In the genomic region with DNA sequence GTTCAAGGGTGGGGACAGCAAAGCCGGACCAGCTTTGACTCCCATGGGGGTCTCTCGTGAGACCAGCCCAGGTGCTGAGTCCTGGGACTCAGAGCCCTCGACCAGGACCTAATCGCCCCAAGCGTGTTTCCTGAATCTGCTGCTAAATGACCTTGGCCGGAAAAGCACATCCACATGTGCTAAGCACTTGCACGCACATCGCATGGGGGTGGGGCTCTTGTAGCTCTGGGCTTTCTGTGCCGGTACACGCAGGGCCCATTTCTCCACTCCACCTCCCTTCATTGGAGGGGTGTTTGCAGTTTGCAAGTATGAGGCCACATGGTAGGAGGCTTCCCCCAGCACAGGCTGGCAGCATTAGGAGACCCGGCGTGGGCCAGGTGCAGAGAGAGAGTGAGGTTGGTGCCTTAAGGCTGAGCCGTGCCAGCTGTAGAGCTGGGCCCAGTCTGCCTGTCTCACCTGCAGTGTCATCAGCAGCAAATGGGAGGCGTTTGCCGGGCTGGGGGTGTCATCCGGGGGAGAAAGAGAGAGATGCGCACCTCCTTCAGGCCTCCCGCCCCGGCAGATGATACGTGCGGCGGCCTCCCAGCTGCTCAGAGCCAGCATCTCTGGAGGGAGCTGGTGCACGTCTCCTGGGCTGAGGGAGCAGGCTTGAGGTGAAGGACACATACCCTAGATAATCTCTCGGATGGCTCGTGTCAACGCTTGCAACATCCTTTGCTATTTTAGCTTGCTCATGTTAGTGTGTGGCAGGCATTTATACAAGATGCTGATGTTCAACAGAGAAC, we compare ENCODE assay signal across 8 cellular contexts. TPM values are rescaled to one million over a fixed set of nuclear protein-coding genes. Genes with fewer than 3 reads are reported as not detected.
DNase-seq lines count a peak whose midpoint lies in the region; ATAC-seq, FAIRE-seq and TF ChIP-seq lines count a peak whose summit lies in the region.

No MANE protein-coding gene starts in this region.

- peak overlapping the region; percentile 22 for H3K27ac ChIP-seq in muscle layer of colon (ENCODE audit: low read depth, low read length)
- H3K27ac ChIP-seq in suprapubic skin, result no peak overlapping the region

- H3K27me3 ChIP-seq in muscle layer of colon (ENCODE audit: control insufficient read depth in 1 of 2, insufficient read depth in 2 of 2, low read length in 2 of 2), result no peaks in the 10 kb centered on the region
- no peaks in the 10 kb centered on the region for H3K27me3 ChIP-seq in suprapubic skin

- H3K36me3 ChIP-seq in muscle layer of colon (ENCODE audit: insufficient read depth, low read length) (peaks cover 3% of the 10 kb centered on the region), suprapubic skin (no peaks in the 10 kb centered on the region)

- DNase-seq in GM19239 (ENCODE audit: insufficient read length, low spot score) (no peak), NAMALWA (ENCODE audit: low spot score) (peak; percentile 70), activated gamma-delta T cell treated with Interleukin-2 at 50 U/mL for 16 hours (peak; percentile 46), COLO829 (ENCODE audit: low spot score) (no peak), suprapubic skin (ENCODE audit: low spot score in 2 of 2) (no peak), NCI-H774 (lab: John Stamatoyannopoulos, UW) (no peak)

- peak; percentile 100 for FAIRE-seq in GM19239 (lab: Jason Lieb, UNC)

- ATAC-seq in HG03280 (IDR thresholded peaks at IDR 0.05; ENCODE audit: unreplicated experiment), result no peak

- TF ChIP-seq POLR2A in suprapubic skin (IDR thresholded peaks at IDR 0.05), result no peak

- H3K9me3 ChIP-seq in muscle layer of colon (ENCODE audit: low read length) (no peaks in the 10 kb centered on the region), suprapubic skin (no peaks in the 10 kb centered on the region)

- WGBS in suprapubic skin, result 66% methylated on average over 23 of the region's 26 CpGs

- no peak for TF ChIP-seq EP300 in suprapubic skin (IDR thresholded peaks at IDR 0.05)

- H3K9ac ChIP-seq in muscle layer of colon (ENCODE audit: low read length), result no peak overlapping the region

- H3K4me3 ChIP-seq in muscle layer of colon (ENCODE audit: low read depth in 1 of 2, low read length in 2 of 2) (no peak overlapping the region), suprapubic skin (no peak overlapping the region)

- no peak for TF ChIP-seq CTCF in suprapubic skin (IDR thresholded peaks at IDR 0.05)

- H3K4me1 ChIP-seq in muscle layer of colon (ENCODE audit: insufficient read depth, low read length) (peaks cover 31% of the 10 kb centered on the region), suprapubic skin (peaks cover 34% of the 10 kb centered on the region)

RNA-seq across cellular contexts. Expression of gene CLCN4, which starts 45.2 kb away (rescaled TPM):
- 1 to 10 TPM in 3 of 4 donors, under 1 TPM in 1; 0.48 to 3.1 (median 2.5) TPM for total RNA-seq in suprapubic skin

Comparison
In these comparisons a context has a peak if more than half of its experiments do, and no peak if none do; other contexts are left out.
1. DNase-seq: peak in NAMALWA (single experiment) and activated gamma-delta T cell treated with Interleukin-2 at 50 U/mL for 16 hours (single experiment); none in GM19239 (single experiment), COLO829 (single experiment), suprapubic skin (0 of 2) and NCI-H774 (single experiment).